Comparison of ENCODE assay signal across 16 cellular contexts in the genomic region with DNA sequence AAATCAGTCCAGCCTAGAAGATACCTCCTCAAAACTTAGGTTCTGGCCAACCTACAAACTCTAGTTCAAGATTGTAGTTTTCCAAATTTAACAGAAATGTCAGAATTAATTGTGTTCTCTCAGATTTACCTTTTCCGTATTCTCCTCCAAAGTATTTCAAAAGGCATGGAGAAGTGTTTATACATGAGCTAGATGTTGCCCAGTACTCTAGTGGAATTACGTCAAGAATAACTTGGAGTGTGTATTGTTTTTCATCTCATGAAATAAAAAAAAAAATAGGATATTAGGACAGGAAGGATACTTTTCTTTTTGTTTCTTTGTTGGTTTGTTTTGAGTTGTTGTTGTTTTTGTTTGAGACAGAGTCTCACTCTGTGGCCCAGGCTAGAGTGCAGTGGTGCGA. TPM values are rescaled to one million over a fixed set of nuclear protein-coding genes. Genes with fewer than 3 reads are reported as not detected.
A peak's percentile ranks its signal among the peaks of the same experiment; 100 is the strongest.
DNase-seq lines count a peak whose midpoint lies in the region; FAIRE-seq and TF ChIP-seq lines count a peak whose summit lies in the region.
"Had no signal": no experiment of that assay in that cellular context is flagged by ENCODE, and none has a peak within 500 bp of the region (broad histone marks: within the 10 kb centered on the region; RNA-seq: fewer than 3 reads in every experiment).

No MANE protein-coding gene starts in this region.

- TF ChIP-seq EP300 in transverse colon (IDR thresholded peaks at IDR 0.05; ENCODE audit: low read depth) = no peak

- 91% methylated on average over 3 of the region's 3 CpGs for WGBS in hepatocyte (ENCODE audit: low lambda C conversion rate, missing lambda C conversion rate)
- 77 to 80% methylated on average over 2 to 3 of the region's 3 CpGs for WGBS in transverse colon (ENCODE audit: low coverage in 1 of 2), 2 donors

- H3K36me3 ChIP-seq in left ventricle myocardium inferior (no peaks in the 10 kb centered on the region), hepatocyte (replicated peaks; ENCODE audit: insufficient read depth, low read depth) (no peaks in the 10 kb centered on the region), rectal smooth muscle tissue (ENCODE audit: control insufficient read depth, insufficient read depth, low read length) (no peaks in the 10 kb centered on the region), transverse colon (no peaks in the 10 kb centered on the region)
- H3K36me3 ChIP-seq: BLaER1 treated with 17β-estradiol and CSF1 and Interleukin-3, amounts not matched to agents 10 nM and 100 nM had no signal

- H4K20me1 ChIP-seq in hepatocyte (ENCODE audit: insufficient read depth, poor library complexity, severe bottlenecking) = no peaks in the 10 kb centered on the region
- H4K20me1 ChIP-seq: BLaER1 treated with 17β-estradiol and CSF1 and Interleukin-3, amounts not matched to agents 10 nM and 100 nM had no signal

- intact Hi-C loops in left ventricle myocardium inferior (cut with micrococcal nuclease) = no loop called here
- intact Hi-C loops in cardiac septum (cut with DNase I) = no loop called here
- intact Hi-C loops in transverse colon (cut with DNase I; ENCODE audit: low total_unique reads) = no loop called here

- H3K79me2 ChIP-seq in hepatocyte = no peaks in the 10 kb centered on the region

- DNase-seq in left ventricle myocardium inferior = no peak
- no peak for DNase-seq in cardiac septum (ENCODE audit: low spot score)
- no peak for DNase-seq in hepatocyte (ENCODE audit: low spot score)
- DNase-seq in transverse colon = no peak
- DNase-seq in NCI-H128 (lab: John Stamatoyannopoulos, UW; ENCODE audit: unreplicated experiment) = no peak
- DNase-seq in H54 (ENCODE audit: insufficient read length, low spot score) = no peak
- no peak for DNase-seq in cerebellar cortex (ENCODE audit: low spot score)
- DNase-seq: 8988T; ACHN; Calu3; CD4-positive, CD25-positive, alpha-beta regulatory T cell; DMS 273 treated with DMSO at 0.1 percent for 48 hours; GM23248; H7 had no signal

- no peaks in the 10 kb centered on the region for H3K9me3 ChIP-seq in left ventricle myocardium inferior (replicated peaks)
- no peaks in the 10 kb centered on the region for H3K9me3 ChIP-seq in hepatocyte (ENCODE audit: low read depth)
- no peaks in the 10 kb centered on the region for H3K9me3 ChIP-seq in transverse colon
- H3K9me3 ChIP-seq: BLaER1 treated with 17β-estradiol and CSF1 and Interleukin-3, amounts not matched to agents 10 nM and 100 nM had no signal

- TF ChIP-seq CTCF in left ventricle myocardium inferior (IDR thresholded peaks at IDR 0.05; ENCODE audit: borderline replicate concordance) = no peak
- no peak for TF ChIP-seq CTCF in hepatocyte (IDR thresholded peaks at IDR 0.05; ENCODE audit: poor library complexity)
- no peak for TF ChIP-seq CTCF in transverse colon (IDR thresholded peaks at IDR 0.05)

- H3K4me2 ChIP-seq in hepatocyte = no peak overlapping the region

- no peak overlapping the region for H3K4me3 ChIP-seq in left ventricle myocardium inferior
- no peak overlapping the region for H3K4me3 ChIP-seq in hepatocyte
- H3K4me3 ChIP-seq in rectal smooth muscle tissue (ENCODE audit: low read length) = no peak overlapping the region
- no peak overlapping the region for H3K4me3 ChIP-seq in transverse colon
- H3K4me3 ChIP-seq: BLaER1 treated with 17β-estradiol and CSF1 and Interleukin-3, amounts not matched to agents 10 nM and 100 nM; GM23248 had no signal

- H3K27ac ChIP-seq in left ventricle myocardium inferior (replicated peaks) (peak overlapping the region; percentile 68), hepatocyte (peak overlapping the region; percentile 15), rectal smooth muscle tissue (ENCODE audit: low read depth, low read length) (peak overlapping the region; percentile 84), transverse colon (peak overlapping the region; percentile 53 to 75 (median 66))
- H3K27ac ChIP-seq: BLaER1 treated with 17β-estradiol and CSF1 and Interleukin-3, amounts not matched to agents 10 nM and 100 nM had no signal

- no peaks in the 10 kb centered on the region for H3K9me2 ChIP-seq in hepatocyte (replicated peaks; ENCODE audit: insufficient read depth)

- no peak for FAIRE-seq in H54 (lab: Jason Lieb, UNC)

- H3K9ac ChIP-seq in rectal smooth muscle tissue (ENCODE audit: low read length) = no peak overlapping the region
- H3K9ac ChIP-seq: BLaER1 treated with 17β-estradiol and CSF1 and Interleukin-3, amounts not matched to agents 10 nM and 100 nM; GM23248 had no signal

- in situ Hi-C loops in transverse colon (cut with MboI; ENCODE audit: low pct_ligation_motif_present in 1 of 4, low pct_unique_long_range_greater_than_20kb in 1 of 4, low sequenced_read_pairs in 3 of 4) = no loop called here

- TF ChIP-seq POLR2A in transverse colon (IDR thresholded peaks at IDR 0.05) (no peak), H54 (IDR thresholded peaks at IDR 0.05; ENCODE audit: low read depth, low read length) (no peak)

- no peak overlapping the region for H2AFZ ChIP-seq in hepatocyte

- H3K4me1 ChIP-seq in left ventricle myocardium inferior (peaks cover 24% of the 10 kb centered on the region), hepatocyte (ENCODE audit: insufficient read depth) (peaks cover 4% of the 10 kb centered on the region), rectal smooth muscle tissue (ENCODE audit: control insufficient read depth, insufficient read depth, low read length) (peaks cover 19% of the 10 kb centered on the region), transverse colon (peaks cover 8 to 39% (median 22%) of the 10 kb centered on the region in 4 donors)

- H3K27me3 ChIP-seq in left ventricle myocardium inferior (ENCODE audit: low read depth) = no peaks in the 10 kb centered on the region
- no peaks in the 10 kb centered on the region for H3K27me3 ChIP-seq in hepatocyte
- H3K27me3 ChIP-seq in rectal smooth muscle tissue (ENCODE audit: control insufficient read depth, insufficient read depth, low read length) = no peaks in the 10 kb centered on the region
- H3K27me3 ChIP-seq in transverse colon = no peaks in the 10 kb centered on the region
- H3K27me3 ChIP-seq: BLaER1 treated with 17β-estradiol and CSF1 and Interleukin-3, amounts not matched to agents 10 nM and 100 nM had no signal

RNA-seq across cellular contexts. Expression of gene MARCKS, which starts 32.3 kb away (rescaled TPM):
- total RNA-seq in left ventricle myocardium inferior (21.0 TPM), cardiac septum (19.3 TPM), hepatocyte (105 and 129 TPM in 2 replicates), transverse colon (100 to 1,000 TPM in 2 of 4 donors, 10 to 100 TPM in 2; 64.2 to 118 (median 90.5) TPM)
- 95.5 and 96.9 TPM in 2 replicates for polyA plus RNA-seq in hepatocyte
- total RNA-seq: CD4-positive, CD25-positive, alpha-beta regulatory T cell had no signal

Comparison
In these comparisons a context has a peak if more than half of its experiments do, and no peak if none do; other contexts are left out.
1. H3K27ac ChIP-seq: peak in every context shown above with its lines; median percentile 84 in rectal smooth muscle tissue; 68 in left ventricle myocardium inferior; 66 in transverse colon; 15 in hepatocyte.